25 cellular contexts compared by ENCODE assay signal in genomic region chr14:24390696-24391468, GRCh38. TPM values are rescaled to one million over a fixed set of nuclear protein-coding genes. Genes with fewer than 3 reads are reported as not detected.
DNase-seq lines count a peak whose midpoint lies in the region; ATAC-seq and TF ChIP-seq lines count a peak whose summit lies in the region.
"Had no signal": no experiment of that assay in that cellular context is flagged by ENCODE, and none has a peak within 500 bp of the region (broad histone marks: within the 10 kb centered on the region; RNA-seq: fewer than 3 reads in every experiment).

No MANE protein-coding gene starts in this region.

- H3K4me3 ChIP-seq in breast epithelium: no peak overlapping the region
- H3K4me3 ChIP-seq in OCI-LY7 (ENCODE audit: low read depth, low read length, poor library complexity, severe bottlenecking): no peak overlapping the region
- H3K4me3 ChIP-seq in mesendoderm (ENCODE audit: low read length): no peak overlapping the region
- H3K4me3 ChIP-seq: prostate gland, SK-N-MC, upper lobe of right lung had no signal

- H3K79me2 ChIP-seq in OCI-LY7 (ENCODE audit: insufficient read depth, low read depth, low read length) (no peaks in the 10 kb centered on the region), mesendoderm (ENCODE audit: control insufficient read depth, insufficient read depth, low read length) (no peaks in the 10 kb centered on the region)

- no peaks in the 10 kb centered on the region for H3K36me3 Mint-ChIP-seq in MCF 10A (ENCODE audit: insufficient read depth, unreplicated experiment)
- H3K36me3 Mint-ChIP-seq in natural killer cell: no peaks in the 10 kb centered on the region
- H3K36me3 Mint-ChIP-seq: CD14-positive monocyte; natural killer cell treated with Interleukin-12 subunit alpha and Interleukin-12 subunit beta and Interleukin-15 and Interleukin-18, amount 100 ng/mL, for 72 hours had no signal

- H3K4me1 Mint-ChIP-seq in MCF 10A (ENCODE audit: insufficient read depth, unreplicated experiment) (peaks cover 10% of the 10 kb centered on the region), natural killer cell (peaks cover 4% of the 10 kb centered on the region in 2 donors)
- H3K4me1 Mint-ChIP-seq: activated naive CD8-positive, alpha-beta T cell treated with anti-CD3 and anti-CD28 coated beads, Interleukin-2, amount 50 U/mL, for 24 hours; activated T-helper 17 cell treated with anti-CD3 and anti-CD28 coated beads, Interleukin-2, amount 50 U/mL, for 72 hours had no signal

- no peak overlapping the region for H3K9ac ChIP-seq in mesendoderm (ENCODE audit: low read length)

- no peak for TF ChIP-seq POLR2A in breast epithelium (IDR thresholded peaks at IDR 0.05)

- H3K27me3 ChIP-seq in breast epithelium (no peaks in the 10 kb centered on the region), mesendoderm (ENCODE audit: insufficient read depth, low read length, poor library complexity) (no peaks in the 10 kb centered on the region)
- H3K27me3 ChIP-seq: upper lobe of right lung had no signal

- no peaks in the 10 kb centered on the region for H3K36me3 ChIP-seq in breast epithelium
- H3K36me3 ChIP-seq in OCI-LY7 (ENCODE audit: insufficient read depth, low read length): no peaks in the 10 kb centered on the region
- H3K36me3 ChIP-seq in mesendoderm (ENCODE audit: control insufficient read depth, insufficient read depth, low read length): no peaks in the 10 kb centered on the region
- H3K36me3 ChIP-seq: prostate gland, upper lobe of right lung had no signal

- no peaks in the 10 kb centered on the region for H3K4me1 ChIP-seq in breast epithelium
- H3K4me1 ChIP-seq in OCI-LY7 (ENCODE audit: insufficient read depth, low read length, poor library complexity, severe bottlenecking): peaks cover 12% of the 10 kb centered on the region
- H3K4me1 ChIP-seq in mesendoderm (ENCODE audit: control insufficient read depth, low read depth, low read length): no peaks in the 10 kb centered on the region
- H3K4me1 ChIP-seq: prostate gland had no signal

- H3K4ac ChIP-seq in mesendoderm (ENCODE audit: low read depth, low read length): no peak overlapping the region

- ATAC-seq in HG02884 (IDR thresholded peaks at IDR 0.05; ENCODE audit: unreplicated experiment) (no peak), natural killer cell (no peak)
- ATAC-seq: activated naive CD8-positive, alpha-beta T cell treated with anti-CD3 and anti-CD28 coated beads, Interleukin-2, amount 50 U/mL, for 24 hours; activated T-helper 17 cell treated with anti-CD3 and anti-CD28 coated beads, Interleukin-2, amount 50 U/mL, for 72 hours; natural killer cell treated with Interleukin-12 subunit alpha and Interleukin-12 subunit beta and Interleukin-15 and Interleukin-18, amount 100 ng/mL, for 72 hours; upper lobe of right lung had no signal

- H3K79me1 ChIP-seq in mesendoderm (ENCODE audit: low read length): no peaks in the 10 kb centered on the region

- POLR2A ChIA-PET in MCF 10A (lab: Yijun Ruan, JAX) (interaction anchor here (1.0 to 1.5 kb wide), 2 partner anchors 11 to 35 kb away, joined by 3 to 5 read pairs; no protein-coding TSS in a partner anchor), OCI-LY7 (lab: Charles Lee) (interaction anchor here (0.6 to 1.5 kb wide), 2 partner anchors 11 to 144 kb away, joined by 3 read pairs; no protein-coding TSS in a partner anchor)

- H3K4me3 Mint-ChIP-seq in MCF 10A (ENCODE audit: unreplicated experiment) (no peak overlapping the region), natural killer cell (no peak overlapping the region)
- H3K4me3 Mint-ChIP-seq: activated naive CD8-positive, alpha-beta T cell treated with anti-CD3 and anti-CD28 coated beads, Interleukin-2, amount 50 U/mL, for 24 hours; activated T-helper 17 cell treated with anti-CD3 and anti-CD28 coated beads, Interleukin-2, amount 50 U/mL, for 72 hours; CD14-positive monocyte; dendritic cell treated with granulocyte-macrophage colony-stimulating factor and Interleukin-4, amounts not matched to agents 40 ng/mL and 50 ng/mL, for 4 days; natural killer cell treated with Interleukin-12 subunit alpha and Interleukin-12 subunit beta and Interleukin-15 and Interleukin-18, amount 100 ng/mL, for 72 hours had no signal

- H3K9me3 Mint-ChIP-seq in MCF 10A (ENCODE audit: unreplicated experiment) (no peaks in the 10 kb centered on the region), natural killer cell (no peaks in the 10 kb centered on the region)
- H3K9me3 Mint-ChIP-seq: activated naive CD8-positive, alpha-beta T cell treated with anti-CD3 and anti-CD28 coated beads, Interleukin-2, amount 50 U/mL, for 24 hours; activated T-helper 17 cell treated with anti-CD3 and anti-CD28 coated beads, Interleukin-2, amount 50 U/mL, for 72 hours; CD14-positive monocyte; dendritic cell treated with granulocyte-macrophage colony-stimulating factor and Interleukin-4, amounts not matched to agents 40 ng/mL and 50 ng/mL, for 4 days; natural killer cell treated with Interleukin-12 subunit alpha and Interleukin-12 subunit beta and Interleukin-15 and Interleukin-18, amount 100 ng/mL, for 72 hours had no signal

- BruUV-seq in MCF 10A (replicated peaks; lab: Mats Ljungman, UMichigan) (no TSS peak), OCI-LY7 (replicated peaks; lab: Mats Ljungman, UMichigan) (no TSS peak)

- no peak overlapping the region for H3K27ac ChIP-seq in breast epithelium
- no peak overlapping the region for H3K27ac ChIP-seq in OCI-LY7 (ENCODE audit: low read depth, low read length, poor library complexity, severe bottlenecking)
- peak overlapping the region; percentile 97 for H3K27ac ChIP-seq in epithelial cell of prostate
- no peak overlapping the region for H3K27ac ChIP-seq in mesendoderm (ENCODE audit: low read depth, low read length)
- H3K27ac ChIP-seq: prostate gland, SK-N-MC, upper lobe of right lung had no signal

- no peaks in the 10 kb centered on the region for H3K9me2 ChIP-seq in OCI-LY7 (ENCODE audit: insufficient read depth, low read length)

- TF ChIP-seq CTCF in MCF 10A (IDR thresholded peaks at IDR 0.05; ENCODE audit: unreplicated experiment) (no peak), breast epithelium (IDR thresholded peaks at IDR 0.05) (no peak), OCI-LY7 (conservative IDR thresholded peaks at IDR 0.05; ENCODE audit: low read length) (no peak), natural killer cell (IDR thresholded peaks at IDR 0.05) (no peak)

- WGBS in mesendoderm (ENCODE audit: extremely low coverage, insufficient coverage, low lambda C conversion rate): no CpG with 5 or more reads among the region's 6 CpGs

- intact Hi-C loops in MCF 10A (cut with micrococcal nuclease) (no loop called here), breast epithelium (cut with DNase I; ENCODE audit: low total_unique reads) (no loop called here), OCI-LY7 (cut with micrococcal nuclease; ENCODE audit: unreplicated experiment) (no loop called here), natural killer cell (cut with micrococcal nuclease) (no loop called here)

- no peak overlapping the region for H2AK5ac ChIP-seq in mesendoderm (ENCODE audit: low read length)

- no peak overlapping the region for H3K18ac ChIP-seq in mesendoderm (ENCODE audit: low read length)

- no peak overlapping the region for H2BK120ac ChIP-seq in mesendoderm (ENCODE audit: low read depth, low read length)

- DNase-seq in MCF 10A (ENCODE audit: unreplicated experiment) (peak; percentile 18), breast epithelium (ENCODE audit: low spot score in 2 of 2) (no peak), OCI-LY7 (ENCODE audit: low spot score) (peak; percentile 24), epithelial cell of prostate (ENCODE audit: low read depth, low spot score) (no peak), hypothalamus (lab: John Stamatoyannopoulos, UW) (no peak), natural killer cell (no peak), mesendoderm (no peak)
- DNase-seq: activated CD4-positive, alpha-beta T cell treated with anti-CD3 and anti-CD28 coated beads for 4 hours; activated naive CD8-positive, alpha-beta T cell treated with anti-CD3 and anti-CD28 coated beads, Interleukin-2, amount 50 U/mL, for 24 hours; foreskin fibroblast; mesenchymal stem cell; NCI-H1436 treated with DMSO at 0.1 percent for 48 hours; NCI-H2171; NCI-H748 treated with DMSO at 0.1 percent for 48 hours; small intestine; stimulated activated CD4-positive, alpha-beta T cell treated with anti-CD3 and anti-CD28 coated beads, Interleukin-2, amount 100 ng/mL, for 48 hours; upper lobe of right lung had no signal

- H3K4me2 ChIP-seq in OCI-LY7 (ENCODE audit: low read length): no peak overlapping the region
- no peak overlapping the region for H3K4me2 ChIP-seq in mesendoderm (ENCODE audit: low read length)

- H3K56ac ChIP-seq in mesendoderm (ENCODE audit: low read length): no peak overlapping the region

- no peak overlapping the region for H2BK5ac ChIP-seq in mesendoderm (ENCODE audit: low read length)

- no peak overlapping the region for H3K23ac ChIP-seq in mesendoderm (ENCODE audit: low read length)

- no peak overlapping the region for H4K8ac ChIP-seq in mesendoderm (ENCODE audit: low read depth, low read length)

- H4K20me1 ChIP-seq in OCI-LY7 (ENCODE audit: insufficient read depth, low read length): no peaks in the 10 kb centered on the region

- H3K27me3 Mint-ChIP-seq in MCF 10A (ENCODE audit: insufficient read depth, unreplicated experiment) (no peaks in the 10 kb centered on the region), natural killer cell (ENCODE audit: low read depth in 2 of 2) (peaks cover 27 to 29% of the 10 kb centered on the region in 2 donors)

- H3K9me3 ChIP-seq in breast epithelium (no peaks in the 10 kb centered on the region), OCI-LY7 (ENCODE audit: low read length) (no peaks in the 10 kb centered on the region)
- H3K9me3 ChIP-seq: prostate gland, upper lobe of right lung had no signal

- peak overlapping the region; percentile 21; the same call in 1 of the 2 replicates for H2AFZ ChIP-seq in OCI-LY7 (ENCODE audit: low read length)

- CTCF ChIA-PET in MCF 10A (lab: Yijun Ruan, JAX) (interaction anchor here (0.6 to 2.4 kb wide), 4 partner anchors 12 to 64 kb away, joined by 3 to 10 read pairs (median 4); no protein-coding TSS in a partner anchor), OCI-LY7 (lab: Charles Lee; ENCODE audit: unreplicated experiment) (interaction anchor here (0.6 to 1.3 kb wide), 2 partner anchors 41 to 89 kb away, joined by 3 read pairs; no protein-coding TSS in a partner anchor)

- no peak overlapping the region for H3K27ac Mint-ChIP-seq in MCF 10A (ENCODE audit: low read depth, unreplicated experiment)
- no peak overlapping the region for H3K27ac Mint-ChIP-seq in natural killer cell
- H3K27ac Mint-ChIP-seq: activated naive CD8-positive, alpha-beta T cell treated with anti-CD3 and anti-CD28 coated beads, Interleukin-2, amount 50 U/mL, for 24 hours; activated T-helper 17 cell treated with anti-CD3 and anti-CD28 coated beads, Interleukin-2, amount 50 U/mL, for 72 hours; dendritic cell treated with granulocyte-macrophage colony-stimulating factor and Interleukin-4, amounts not matched to agents 40 ng/mL and 50 ng/mL, for 4 days; natural killer cell treated with Interleukin-12 subunit alpha and Interleukin-12 subunit beta and Interleukin-15 and Interleukin-18, amount 100 ng/mL, for 72 hours had no signal

- H2BK15ac ChIP-seq in mesendoderm (replicated peaks; ENCODE audit: low read depth): no peak overlapping the region

- H4K5ac ChIP-seq in mesendoderm (ENCODE audit: low read length): no peak overlapping the region

RNA-seq across cellular contexts. Expression of gene NYNRIN, which starts 7.9 kb away (rescaled TPM):
- total RNA-seq in MCF 10A (2022): not detected in 2 replicates
- 1 to 10 TPM; 6.4 to 8.2 (median 7.7) TPM for total RNA-seq in breast epithelium
- total RNA-seq in OCI-LY7 (2014; rRNA removed; shearing (Covaris generic)): 0.13 TPM in 2 replicates
- total RNA-seq in OCI-LY7 (2022): not detected in 2 replicates
- total RNA-seq in natural killer cell: under 1 TPM; 0.23 to 0.53 (median 0.42) TPM
- 4.0 TPM for polyA plus RNA-seq in mesendoderm (2013, experiment 1 of 2)
- 3.9 TPM for polyA plus RNA-seq in mesendoderm (2013, experiment 2 of 2)

RNA-seq across cellular contexts. Expression of gene NFATC4, which starts 22.9 kb away (rescaled TPM):
- total RNA-seq in MCF 10A (2022): 0.23 and 1.7 TPM in 2 replicates
- 10 to 100 TPM; 28.6 to 67.2 (median 32.8) TPM for total RNA-seq in breast epithelium
- 72.2 and 94.7 TPM in 2 replicates for total RNA-seq in OCI-LY7 (2014; rRNA removed; shearing (Covaris generic))
- total RNA-seq in OCI-LY7 (2022): 96.6 and 130 TPM in 2 replicates
- not detected for total RNA-seq in natural killer cell
- 5.9 TPM for polyA plus RNA-seq in mesendoderm (2013, experiment 1 of 2)
- 5.1 TPM for polyA plus RNA-seq in mesendoderm (2013, experiment 2 of 2)
- total RNA-seq: natural killer cell treated with Interleukin-12 subunit alpha and Interleukin-12 subunit beta and Interleukin-15 and Interleukin-18, amount 100 ng/mL, for 72 hours had no signal
- polyA plus RNA-seq: CD14-positive monocyte had no signal

RNA-seq across cellular contexts. Expression of gene CBLN3, which starts 38.6 kb away (rescaled TPM):
- total RNA-seq in MCF 10A (2022): 2.4 TPM in 2 replicates
- total RNA-seq in breast epithelium: 1 to 10 TPM; 1.6 to 3.8 (median 2.3) TPM
- 1.2 and 2.0 TPM in 2 replicates for total RNA-seq in OCI-LY7 (2014; rRNA removed; shearing (Covaris generic))
- 6.7 and 7.9 TPM in 2 replicates for total RNA-seq in OCI-LY7 (2022)
- total RNA-seq in natural killer cell: 1 to 10 TPM in 2 of 3 donors, under 1 TPM in 1; 0.75 to 1.5 (median 1.1) TPM
- 0.20 TPM for polyA plus RNA-seq in mesendoderm (2013, experiment 1 of 2)
- 0.22 TPM for polyA plus RNA-seq in mesendoderm (2013, experiment 2 of 2)

RNA-seq across cellular contexts. Expression of gene KHNYN, which starts 38.9 kb away (rescaled TPM):
- 63.0 TPM in 2 replicates for total RNA-seq in MCF 10A (2022)
- total RNA-seq in breast epithelium: 10 to 100 TPM; 48.5 to 68.1 (median 63.9) TPM
- total RNA-seq in OCI-LY7 (2014; rRNA removed; shearing (Covaris generic)): 50.8 and 56.1 TPM in 2 replicates
- total RNA-seq in OCI-LY7 (2022): 57.5 and 66.4 TPM in 2 replicates
- total RNA-seq in natural killer cell: 100 to 1,000 TPM; 106 to 141 (median 116) TPM
- polyA plus RNA-seq in mesendoderm (2013, experiment 1 of 2): 6.0 TPM
- polyA plus RNA-seq in mesendoderm (2013, experiment 2 of 2): 6.3 TPM

RNA-seq across cellular contexts. Expression of gene RIPK3, which starts 51.1 kb away (rescaled TPM):
- not detected in 2 replicates for total RNA-seq in MCF 10A (2022)
- 10 to 100 TPM; 10.7 to 13.4 (median 12.0) TPM for total RNA-seq in breast epithelium
- total RNA-seq in OCI-LY7 (2014; rRNA removed; shearing (Covaris generic)): 8.1 and 13.8 TPM in 2 replicates
- 14.5 and 18.8 TPM in 2 replicates for total RNA-seq in OCI-LY7 (2022)
- total RNA-seq in natural killer cell: 10 to 100 TPM; 36.1 to 58.2 (median 45.5) TPM
- polyA plus RNA-seq in mesendoderm (2013, experiment 1 of 2): 0.04 TPM
- 0.11 TPM for polyA plus RNA-seq in mesendoderm (2013, experiment 2 of 2)
- total RNA-seq: LHCN-M2 had no signal

Comparison
In these comparisons a context has a peak if more than half of its experiments do, and no peak if none do; other contexts are left out.
1. DNase-seq: peak in MCF 10A (single experiment) and OCI-LY7 (single experiment); none in breast epithelium (0 of 2), epithelial cell of prostate (single experiment), hypothalamus (0 of 51), natural killer cell (single experiment) and mesendoderm (single experiment).
2. RNA of gene NFATC4, which starts 22.9 kb away (total RNA-seq): 72.2 to 130 TPM in OCI-LY7 and 28.6 to 67.2 TPM in breast epithelium; 0.23 to 1.7 TPM in MCF 10A and not detected in natural killer cell; every median in the first group is over 10 times any median in the second.